In genomic region chr15:64634576-64635485, GRCh38 we compare ENCODE assay signal across 9 cellular contexts.
DNase-seq lines count a peak whose midpoint lies in the region; ATAC-seq, FAIRE-seq and TF ChIP-seq lines count a peak whose summit lies in the region.
"Had no signal": no experiment of that assay in that cellular context is flagged by ENCODE, and none has a peak within 500 bp of the region (broad histone marks: within the 10 kb centered on the region; RNA-seq: fewer than 3 reads in every experiment).

No MANE protein-coding gene starts in this region.

- POLR2A ChIA-PET in HepG2 (lab: Yijun Ruan, JAX): interaction anchor here (1.1 to 2.0 kb wide), 3 partner anchors 17 to 247 kb away, joined by 3 to 6 read pairs (median 4); partner anchors contain the start of gene TRIP4

- TF ChIP-seq EP300 in HepG2 (IDR thresholded peaks at IDR 0.05; ENCODE audit: low read depth in 2 of 2, low read length in 2 of 2) (no peak), HepG2 (CRISPR knock-in tag; IDR thresholded peaks at IDR 0.05; ENCODE audit: borderline replicate concordance) (no peak)

- H3K4me3 Mint-ChIP-seq in astrocyte (ENCODE audit: unreplicated experiment): peak overlapping the region; percentile 41

- H3K9me2 ChIP-seq in MM.1S (replicated peaks; ENCODE audit: insufficient read depth, low read length): no peaks in the 10 kb centered on the region

- FAIRE-seq in astrocyte (lab: Jason Lieb, UNC): no peak
- no peak for FAIRE-seq in HepG2 (lab: Jason Lieb, UNC)

- no peaks in the 10 kb centered on the region for H3K9me3 Mint-ChIP-seq in astrocyte (ENCODE audit: unreplicated experiment)

- TF ChIP-seq POLR2A in HepG2 (IDR thresholded peaks at IDR 0.05; ENCODE audit: insufficient read depth in 1 of 2, low read depth in 2 of 2, low read length in 2 of 2): no peak

- DNase-seq in GM10266 (ENCODE audit: extremely low spot score) (peak; percentile 31), MM.1S (no peak), astrocyte (ENCODE audit: low read depth) (peak; percentile 45), HepG2 (ENCODE audit: low spot score) (peak; percentile 72), GOT3 (lab: John Stamatoyannopoulos, UW) (no peak), AG20443 (ENCODE audit: low spot score) (no peak), Kasumi-1 (lab: John Stamatoyannopoulos, UW) (no peak)

- peaks cover 13% of the 10 kb centered on the region for H3K36me3 Mint-ChIP-seq in astrocyte (ENCODE audit: low read depth, unreplicated experiment)

- no TSS peak for BruUV-seq in HepG2 (replicated peaks; lab: Mats Ljungman, UMichigan)

- H2AFZ ChIP-seq in MM.1S (ENCODE audit: low read length): no peak overlapping the region
- H2AFZ ChIP-seq in astrocyte (ENCODE audit: low read depth, low read length): no peak overlapping the region
- no peak overlapping the region for H2AFZ ChIP-seq in HepG2 (ENCODE audit: low read length)

- H3K9me3 ChIP-seq in MM.1S (replicated peaks; ENCODE audit: insufficient read depth, low read length): no peaks in the 10 kb centered on the region
- H3K9me3 ChIP-seq in astrocyte (ENCODE audit: insufficient read depth, low read depth, low read length): peaks cover 2% of the 10 kb centered on the region
- no peaks in the 10 kb centered on the region for H3K9me3 ChIP-seq in HepG2 (ENCODE audit: low read length)

- no peaks in the 10 kb centered on the region for H4K20me1 ChIP-seq in MM.1S (ENCODE audit: insufficient read depth, low read length)
- peaks cover 41% of the 10 kb centered on the region for H4K20me1 ChIP-seq in astrocyte (ENCODE audit: insufficient read depth, low read length)
- no peaks in the 10 kb centered on the region for H4K20me1 ChIP-seq in HepG2 (ENCODE audit: insufficient read depth, low read length)

- in situ Hi-C loops in HepG2 (cut with HindIII; ENCODE audit: extremely low pct_ligation_motif_present, low pct_unique_long_range_greater_than_20kb): no loop called here

- H3K27ac Mint-ChIP-seq in astrocyte (ENCODE audit: unreplicated experiment): peak overlapping the region; percentile 93

- H3K4me3 ChIP-seq in MM.1S (ENCODE audit: low read length) (no peak overlapping the region), astrocyte (ENCODE audit: insufficient read depth, low read depth, low read length) (no peak overlapping the region), HepG2 (replicated peaks in 1 of 3; ENCODE audit: insufficient read depth in 1 of 3, low read depth in 2 of 3, low read length in 3 of 3) (peak overlapping the region in 2 of 3 experiments; percentile 26 to 43; a peak in 2 of 6 replicates)
- H3K4me3 ChIP-seq: SK-N-MC had no signal

- H3K9ac ChIP-seq in MM.1S (ENCODE audit: low read length) (no peak overlapping the region), astrocyte (ENCODE audit: low read length) (peak overlapping the region; percentile 17), HepG2 (ENCODE audit: insufficient read depth, low read depth, low read length) (peak overlapping the region; percentile 57)

- H3K4me1 ChIP-seq in MM.1S (ENCODE audit: low read length) (0 out of 2 replicates have a peak, but pooled peaks cover 4% of the 10 kb centered on the region), astrocyte (ENCODE audit: insufficient read depth, low read length) (peaks cover 21% of the 10 kb centered on the region), HepG2 (ENCODE audit: insufficient read depth, low read length) (peaks cover 59% of the 10 kb centered on the region)

- CTCF ChIA-PET in HepG2 (lab: Yijun Ruan, JAX; ENCODE audit: low intra/inter-chr PET ratio, low total read pairs): no interaction called here

- H3K36me3 ChIP-seq in MM.1S (replicated peaks; ENCODE audit: insufficient read depth, low read length) (no peaks in the 10 kb centered on the region), astrocyte (ENCODE audit: insufficient read depth, low read length) (peaks cover 3% of the 10 kb centered on the region), HepG2 (replicated peaks in 1 of 2; ENCODE audit: control insufficient read depth in 1 of 2, insufficient read depth in 2 of 2, low read length in 2 of 2) (peaks cover 2 to 9% of the 10 kb centered on the region in 2 experiments; a peak in 2 of 5 replicates)

- peak overlapping the region; percentile 11; the same call in 1 of the 2 replicates for H3K27ac ChIP-seq in MM.1S (ENCODE audit: low read length)
- H3K27ac ChIP-seq in astrocyte (ENCODE audit: low read depth, low read length): peak overlapping the region; percentile 36
- H3K27ac ChIP-seq in HepG2 (ENCODE audit: extremely low read length, insufficient read depth, low read length): peak overlapping the region; percentile 87

- H3K4me1 Mint-ChIP-seq in astrocyte (ENCODE audit: low read depth, unreplicated experiment): peaks cover 35% of the 10 kb centered on the region

- TF ChIP-seq RAD21 in HepG2 (CRISPR knock-in tag; IDR thresholded peaks at IDR 0.05): no peak

- H3K4me2 ChIP-seq in MM.1S (ENCODE audit: low read depth, low read length): no peak overlapping the region
- H3K4me2 ChIP-seq in astrocyte (ENCODE audit: low read length): peak overlapping the region; percentile 24
- H3K4me2 ChIP-seq in HepG2 (ENCODE audit: low read depth, low read length): peak overlapping the region; percentile 56

- H3K27me3 Mint-ChIP-seq in astrocyte (ENCODE audit: low read depth, unreplicated experiment): no peaks in the 10 kb centered on the region

- H3K27me3 ChIP-seq in MM.1S (replicated peaks; ENCODE audit: insufficient read depth, low read length) (no peaks in the 10 kb centered on the region), astrocyte (ENCODE audit: insufficient read depth, low read length) (no peaks in the 10 kb centered on the region), HepG2 (ENCODE audit: control insufficient read depth in 1 of 2, insufficient read depth in 2 of 2, low read length in 2 of 2) (no peaks in the 10 kb centered on the region)

- H3F3A ChIP-seq in MM.1S (ENCODE audit: insufficient read depth, low read length): no peaks in the 10 kb centered on the region

- H3K79me2 ChIP-seq in MM.1S (ENCODE audit: low read length) (peaks cover 10% of the 10 kb centered on the region; the same call in 1 of the 2 replicates), astrocyte (ENCODE audit: insufficient read depth, low read length) (peaks cover 70% of the 10 kb centered on the region), HepG2 (ENCODE audit: insufficient read depth, low read length) (peaks cover 13% of the 10 kb centered on the region)

- TF ChIP-seq CTCF in GM10266 (IDR thresholded peaks at IDR 0.05; ENCODE audit: control insufficient read depth, insufficient read depth, low read depth, missing control alignments) (no peak), MM.1S (IDR thresholded peaks at IDR 0.05; ENCODE audit: low read length) (no peak), astrocyte (IDR thresholded peaks at IDR 0.05; ENCODE audit: insufficient read depth, low read depth, low read length) (no peak), HepG2 (CRISPR knock-in tag; IDR thresholded peaks at IDR 0.05) (no peak)

- intact Hi-C loops in HepG2 (cut with micrococcal nuclease; ENCODE audit: unreplicated experiment): no loop called here

- ATAC-seq in GM21723 (IDR thresholded peaks at IDR 0.05; ENCODE audit: unreplicated experiment): peak; percentile 65
- peak; percentile 86 for ATAC-seq in HepG2

- 13% methylated on average over 3 of the region's 4 CpGs for WGBS in HepG2 (ENCODE audit: low lambda C conversion rate)

TF ChIP-seq in HepG2, 621 proteins besides CTCF, POLR2A, EP300 and RAD21 (continues in another document):
- no peak for TF ChIP-seq EZH2 (conservative IDR thresholded peaks at IDR 0.05; ENCODE audit: low read depth, low read length)
- TF ChIP-seq ZNF33A (CRISPR knock-in tag; IDR thresholded peaks at IDR 0.05; ENCODE audit: borderline replicate concordance): no peak
- no peak for TF ChIP-seq ZNF512 (CRISPR knock-in tag; IDR thresholded peaks at IDR 0.05)
- TF ChIP-seq MEIS1 (CRISPR knock-in tag; IDR thresholded peaks at IDR 0.05; ENCODE audit: borderline replicate concordance): no peak
- TF ChIP-seq FOXO4 (CRISPR knock-in tag; conservative IDR thresholded peaks at IDR 0.05): no peak
- TF ChIP-seq THRA (CRISPR knock-in tag; IDR thresholded peaks at IDR 0.05; ENCODE audit: borderline replicate concordance): no peak

Comparison
In these comparisons a context has a peak if more than half of its experiments do, and no peak if none do; other contexts are left out.
1. DNase-seq: peak in GM10266 (single experiment), astrocyte (single experiment) and HepG2 (single experiment); none in MM.1S (single experiment), GOT3 (single experiment), AG20443 (single experiment) and Kasumi-1 (0 of 2).
2. H3K27ac ChIP-seq: peak in every context shown above with its lines; median percentile 87 in HepG2; 36 in astrocyte; 11 in MM.1S.
3. H3K4me3 ChIP-seq: peak in HepG2 (2 of 3); none in MM.1S (single experiment) and astrocyte (single experiment).